ENCODE assay signal across 1 cellular context in the genomic region with DNA sequence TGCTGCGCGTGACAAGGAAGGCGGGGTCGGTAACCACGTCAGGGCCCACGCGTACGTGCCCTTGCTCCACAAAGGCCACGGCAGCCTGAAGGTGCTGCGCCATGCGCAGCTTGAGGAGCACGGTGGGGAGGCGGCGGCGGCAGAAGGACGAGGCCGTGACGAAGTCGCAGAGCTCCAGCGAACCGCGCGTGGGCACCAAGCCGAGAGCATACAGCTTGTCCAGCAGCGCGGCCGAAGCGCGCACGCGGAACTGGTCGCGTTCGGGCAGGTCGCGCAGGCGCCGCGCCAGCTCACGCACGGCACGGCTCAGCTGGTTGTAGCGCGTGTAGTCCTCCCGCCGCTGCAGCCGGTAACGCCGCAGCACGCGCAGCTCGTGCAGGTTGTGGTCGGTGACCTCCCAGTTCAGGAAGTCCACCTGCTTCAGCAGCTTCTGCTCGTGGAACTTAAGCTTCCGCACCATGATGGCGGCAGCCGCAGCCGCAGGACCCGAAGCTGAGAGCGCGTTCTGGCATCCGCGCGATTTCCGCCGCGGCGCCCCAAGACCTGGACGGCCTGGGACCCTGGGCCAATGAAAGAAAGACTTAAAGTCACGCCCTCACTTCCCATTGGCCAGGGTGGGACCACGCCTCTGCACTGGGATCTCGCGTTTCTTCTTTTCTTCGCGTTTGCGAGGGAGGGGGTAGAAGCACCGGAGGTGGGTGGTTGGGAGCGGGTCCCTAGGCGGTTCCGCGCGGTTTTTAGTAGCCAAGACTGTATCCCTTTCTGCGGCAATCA.
TF ChIP-seq lines count a peak whose summit lies in the region.

A gene with protein sequence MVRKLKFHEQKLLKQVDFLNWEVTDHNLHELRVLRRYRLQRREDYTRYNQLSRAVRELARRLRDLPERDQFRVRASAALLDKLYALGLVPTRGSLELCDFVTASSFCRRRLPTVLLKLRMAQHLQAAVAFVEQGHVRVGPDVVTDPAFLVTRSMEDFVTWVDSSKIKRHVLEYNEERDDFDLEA (minus strand): TSS at position 516 of the 774 bp plus-strand sequence. CDS start 56 bp downstream, at position 460.

TF ChIP-seq in HepG2, 621 proteins besides CTCF, POLR2A, EP300 and RAD21 (continued from another document and continues in another):
- TF ChIP-seq ZNF101 (CRISPR knock-in tag; IDR thresholded peaks at IDR 0.05; ENCODE audit: borderline replicate concordance, low read depth) (no peak; the same call in 1 of the 2 replicates), NCOA5 (CRISPR knock-in tag; IDR thresholded peaks at IDR 0.05) (no peak), ZBTB42 (CRISPR knock-in tag; IDR thresholded peaks at IDR 0.05) (0 out of 2 replicates have a peak, but pooled peaks have one; percentile 80), HNRNPH1 (optimal IDR thresholded peaks at IDR 0.05; ENCODE audit: low read depth, low read length) (peak; percentile 95), ZZZ3 (CRISPR knock-in tag; IDR thresholded peaks at IDR 0.05; ENCODE audit: borderline replicate concordance) (peak; percentile 26; the same call in 1 of the 2 replicates), MXI1 (IDR thresholded peaks at IDR 0.05; ENCODE audit: borderline replicate concordance, low read depth, low read length) (peak; percentile 86; the same call in 2 of the 3 replicates), ZNF556 (CRISPR knock-in tag; IDR thresholded peaks at IDR 0.05; ENCODE audit: borderline replicate concordance) (peak; percentile 96), ZNF225 (CRISPR knock-in tag; IDR thresholded peaks at IDR 0.05) (peak; percentile 78; the same call in 1 of the 2 replicates), ATF1 (CRISPR knock-in tag; IDR thresholded peaks at IDR 0.05) (peak; percentile 57; the same call in 1 of the 2 replicates), ZNF567 (CRISPR knock-in tag; IDR thresholded peaks at IDR 0.05; ENCODE audit: borderline replicate concordance) (peak; percentile 91), ZSCAN30 (CRISPR knock-in tag; IDR thresholded peaks at IDR 0.05) (no peak), ZNF20 (CRISPR knock-in tag; IDR thresholded peaks at IDR 0.05) (no peak), NFIC (IDR thresholded peaks at IDR 0.05; ENCODE audit: low read length) (no peak; the same call in 1 of the 2 replicates), IKZF4 (CRISPR knock-in tag; IDR thresholded peaks at IDR 0.05; ENCODE audit: borderline replicate concordance, low read depth, not compliant biosample characterization) (peak; percentile 95), SMAD3 (CRISPR knock-in tag; IDR thresholded peaks at IDR 0.05) (peak; percentile 15; the same call in 1 of the 2 replicates), BHLHE40 (IDR thresholded peaks at IDR 0.05; ENCODE audit: low read length) (no peak), SIN3B (IDR thresholded peaks at IDR 0.05; ENCODE audit: low read length) (0 out of 2 replicates have a peak, but pooled peaks have one; percentile 26), ZEB1 (IDR thresholded peaks at IDR 0.05; ENCODE audit: insufficient replicate concordance, low read depth) (no peak), TEAD2 (CRISPR knock-in tag; IDR thresholded peaks at IDR 0.05) (no peak), PAX8 (CRISPR knock-in tag; IDR thresholded peaks at IDR 0.05; ENCODE audit: borderline replicate concordance) (peak; percentile 98; the same call in 1 of the 2 replicates), MIXL1 (CRISPR knock-in tag; IDR thresholded peaks at IDR 0.05) (no peak), ZNF317 (CRISPR knock-in tag; IDR thresholded peaks at IDR 0.05) (peak; percentile 17; the same call in 1 of the 2 replicates), ZNF841 (CRISPR knock-in tag; IDR thresholded peaks at IDR 0.05; ENCODE audit: borderline replicate concordance) (peak; percentile 54; the same call in 1 of the 2 replicates), SIX4 (CRISPR knock-in tag; IDR thresholded peaks at IDR 0.05) (no peak; the same call in 1 of the 2 replicates)
- TF ChIP-seq, protein P1, sequence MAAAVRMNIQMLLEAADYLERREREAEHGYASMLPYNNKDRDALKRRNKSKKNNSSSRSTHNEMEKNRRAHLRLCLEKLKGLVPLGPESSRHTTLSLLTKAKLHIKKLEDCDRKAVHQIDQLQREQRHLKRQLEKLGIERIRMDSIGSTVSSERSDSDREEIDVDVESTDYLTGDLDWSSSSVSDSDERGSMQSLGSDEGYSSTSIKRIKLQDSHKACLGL (CRISPR knock-in tag; IDR thresholded peaks at IDR 0.05): peak; percentile 92
- TF ChIP-seq, protein P2, sequence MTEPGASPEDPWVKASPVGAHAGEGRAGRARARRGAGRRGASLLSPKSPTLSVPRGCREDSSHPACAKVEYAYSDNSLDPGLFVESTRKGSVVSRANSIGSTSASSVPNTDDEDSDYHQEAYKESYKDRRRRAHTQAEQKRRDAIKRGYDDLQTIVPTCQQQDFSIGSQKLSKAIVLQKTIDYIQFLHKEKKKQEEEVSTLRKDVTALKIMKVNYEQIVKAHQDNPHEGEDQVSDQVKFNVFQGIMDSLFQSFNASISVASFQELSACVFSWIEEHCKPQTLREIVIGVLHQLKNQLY (CRISPR knock-in tag; IDR thresholded peaks at IDR 0.05): 0 out of 2 replicates have a peak, but pooled peaks have one; percentile 23
- TF ChIP-seq, protein P3, sequence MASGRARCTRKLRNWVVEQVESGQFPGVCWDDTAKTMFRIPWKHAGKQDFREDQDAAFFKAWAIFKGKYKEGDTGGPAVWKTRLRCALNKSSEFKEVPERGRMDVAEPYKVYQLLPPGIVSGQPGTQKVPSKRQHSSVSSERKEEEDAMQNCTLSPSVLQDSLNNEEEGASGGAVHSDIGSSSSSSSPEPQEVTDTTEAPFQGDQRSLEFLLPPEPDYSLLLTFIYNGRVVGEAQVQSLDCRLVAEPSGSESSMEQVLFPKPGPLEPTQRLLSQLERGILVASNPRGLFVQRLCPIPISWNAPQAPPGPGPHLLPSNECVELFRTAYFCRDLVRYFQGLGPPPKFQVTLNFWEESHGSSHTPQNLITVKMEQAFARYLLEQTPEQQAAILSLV (CRISPR knock-in tag; IDR thresholded peaks at IDR 0.05; ENCODE audit: borderline replicate concordance): peak; percentile 95; the same call in 1 of the 2 replicates
- TF ChIP-seq, protein P4, sequence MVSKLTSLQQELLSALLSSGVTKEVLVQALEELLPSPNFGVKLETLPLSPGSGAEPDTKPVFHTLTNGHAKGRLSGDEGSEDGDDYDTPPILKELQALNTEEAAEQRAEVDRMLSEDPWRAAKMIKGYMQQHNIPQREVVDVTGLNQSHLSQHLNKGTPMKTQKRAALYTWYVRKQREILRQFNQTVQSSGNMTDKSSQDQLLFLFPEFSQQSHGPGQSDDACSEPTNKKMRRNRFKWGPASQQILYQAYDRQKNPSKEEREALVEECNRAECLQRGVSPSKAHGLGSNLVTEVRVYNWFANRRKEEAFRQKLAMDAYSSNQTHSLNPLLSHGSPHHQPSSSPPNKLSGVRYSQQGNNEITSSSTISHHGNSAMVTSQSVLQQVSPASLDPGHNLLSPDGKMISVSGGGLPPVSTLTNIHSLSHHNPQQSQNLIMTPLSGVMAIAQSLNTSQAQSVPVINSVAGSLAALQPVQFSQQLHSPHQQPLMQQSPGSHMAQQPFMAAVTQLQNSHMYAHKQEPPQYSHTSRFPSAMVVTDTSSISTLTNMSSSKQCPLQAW (CRISPR knock-in tag; IDR thresholded peaks at IDR 0.05): 0 out of 2 replicates have a peak, but pooled peaks have one; percentile 55
- TF ChIP-seq, protein P5, sequence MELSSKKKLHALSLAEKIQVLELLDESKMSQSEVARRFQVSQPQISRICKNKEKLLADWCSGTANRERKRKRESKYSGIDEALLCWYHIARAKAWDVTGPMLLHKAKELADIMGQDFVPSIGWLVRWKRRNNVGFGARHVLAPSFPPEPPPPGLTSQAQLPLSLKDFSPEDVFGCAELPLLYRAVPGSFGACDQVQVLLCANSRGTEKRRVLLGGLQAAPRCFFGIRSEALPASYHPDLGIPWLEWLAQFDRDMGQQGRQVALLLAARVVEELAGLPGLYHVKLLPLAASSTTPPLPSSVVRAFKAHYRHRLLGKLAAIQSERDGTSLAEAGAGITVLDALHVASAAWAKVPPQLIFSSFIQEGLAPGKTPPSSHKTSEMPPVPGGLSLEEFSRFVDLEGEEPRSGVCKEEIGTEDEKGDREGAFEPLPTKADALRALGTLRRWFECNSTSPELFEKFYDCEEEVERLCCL (CRISPR knock-in tag; IDR thresholded peaks at IDR 0.05; ENCODE audit: borderline replicate concordance): peak; percentile 77; the same call in 1 of the 2 replicates
- TF ChIP-seq, protein P6, sequence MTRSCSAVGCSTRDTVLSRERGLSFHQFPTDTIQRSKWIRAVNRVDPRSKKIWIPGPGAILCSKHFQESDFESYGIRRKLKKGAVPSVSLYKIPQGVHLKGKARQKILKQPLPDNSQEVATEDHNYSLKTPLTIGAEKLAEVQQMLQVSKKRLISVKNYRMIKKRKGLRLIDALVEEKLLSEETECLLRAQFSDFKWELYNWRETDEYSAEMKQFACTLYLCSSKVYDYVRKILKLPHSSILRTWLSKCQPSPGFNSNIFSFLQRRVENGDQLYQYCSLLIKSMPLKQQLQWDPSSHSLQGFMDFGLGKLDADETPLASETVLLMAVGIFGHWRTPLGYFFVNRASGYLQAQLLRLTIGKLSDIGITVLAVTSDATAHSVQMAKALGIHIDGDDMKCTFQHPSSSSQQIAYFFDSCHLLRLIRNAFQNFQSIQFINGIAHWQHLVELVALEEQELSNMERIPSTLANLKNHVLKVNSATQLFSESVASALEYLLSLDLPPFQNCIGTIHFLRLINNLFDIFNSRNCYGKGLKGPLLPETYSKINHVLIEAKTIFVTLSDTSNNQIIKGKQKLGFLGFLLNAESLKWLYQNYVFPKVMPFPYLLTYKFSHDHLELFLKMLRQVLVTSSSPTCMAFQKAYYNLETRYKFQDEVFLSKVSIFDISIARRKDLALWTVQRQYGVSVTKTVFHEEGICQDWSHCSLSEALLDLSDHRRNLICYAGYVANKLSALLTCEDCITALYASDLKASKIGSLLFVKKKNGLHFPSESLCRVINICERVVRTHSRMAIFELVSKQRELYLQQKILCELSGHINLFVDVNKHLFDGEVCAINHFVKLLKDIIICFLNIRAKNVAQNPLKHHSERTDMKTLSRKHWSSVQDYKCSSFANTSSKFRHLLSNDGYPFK (CRISPR knock-in tag; IDR thresholded peaks at IDR 0.05; ENCODE audit: borderline replicate concordance): peak; percentile 94
- TF ChIP-seq, protein P7, sequence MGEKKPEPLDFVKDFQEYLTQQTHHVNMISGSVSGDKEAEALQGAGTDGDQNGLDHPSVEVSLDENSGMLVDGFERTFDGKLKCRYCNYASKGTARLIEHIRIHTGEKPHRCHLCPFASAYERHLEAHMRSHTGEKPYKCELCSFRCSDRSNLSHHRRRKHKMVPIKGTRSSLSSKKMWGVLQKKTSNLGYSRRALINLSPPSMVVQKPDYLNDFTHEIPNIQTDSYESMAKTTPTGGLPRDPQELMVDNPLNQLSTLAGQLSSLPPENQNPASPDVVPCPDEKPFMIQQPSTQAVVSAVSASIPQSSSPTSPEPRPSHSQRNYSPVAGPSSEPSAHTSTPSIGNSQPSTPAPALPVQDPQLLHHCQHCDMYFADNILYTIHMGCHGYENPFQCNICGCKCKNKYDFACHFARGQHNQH (CRISPR knock-in tag; IDR thresholded peaks at IDR 0.05): peak; percentile 88
- TF ChIP-seq, protein P8, sequence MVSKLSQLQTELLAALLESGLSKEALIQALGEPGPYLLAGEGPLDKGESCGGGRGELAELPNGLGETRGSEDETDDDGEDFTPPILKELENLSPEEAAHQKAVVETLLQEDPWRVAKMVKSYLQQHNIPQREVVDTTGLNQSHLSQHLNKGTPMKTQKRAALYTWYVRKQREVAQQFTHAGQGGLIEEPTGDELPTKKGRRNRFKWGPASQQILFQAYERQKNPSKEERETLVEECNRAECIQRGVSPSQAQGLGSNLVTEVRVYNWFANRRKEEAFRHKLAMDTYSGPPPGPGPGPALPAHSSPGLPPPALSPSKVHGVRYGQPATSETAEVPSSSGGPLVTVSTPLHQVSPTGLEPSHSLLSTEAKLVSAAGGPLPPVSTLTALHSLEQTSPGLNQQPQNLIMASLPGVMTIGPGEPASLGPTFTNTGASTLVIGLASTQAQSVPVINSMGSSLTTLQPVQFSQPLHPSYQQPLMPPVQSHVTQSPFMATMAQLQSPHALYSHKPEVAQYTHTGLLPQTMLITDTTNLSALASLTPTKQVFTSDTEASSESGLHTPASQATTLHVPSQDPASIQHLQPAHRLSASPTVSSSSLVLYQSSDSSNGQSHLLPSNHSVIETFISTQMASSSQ (IDR thresholded peaks at IDR 0.05; ENCODE audit: low read depth): no peak
- TF ChIP-seq, protein P8 (CRISPR knock-in tag; IDR thresholded peaks at IDR 0.05; ENCODE audit: borderline replicate concordance): peak; percentile 69; the same call in 1 of the 2 replicates
- TF ChIP-seq, protein P9, sequence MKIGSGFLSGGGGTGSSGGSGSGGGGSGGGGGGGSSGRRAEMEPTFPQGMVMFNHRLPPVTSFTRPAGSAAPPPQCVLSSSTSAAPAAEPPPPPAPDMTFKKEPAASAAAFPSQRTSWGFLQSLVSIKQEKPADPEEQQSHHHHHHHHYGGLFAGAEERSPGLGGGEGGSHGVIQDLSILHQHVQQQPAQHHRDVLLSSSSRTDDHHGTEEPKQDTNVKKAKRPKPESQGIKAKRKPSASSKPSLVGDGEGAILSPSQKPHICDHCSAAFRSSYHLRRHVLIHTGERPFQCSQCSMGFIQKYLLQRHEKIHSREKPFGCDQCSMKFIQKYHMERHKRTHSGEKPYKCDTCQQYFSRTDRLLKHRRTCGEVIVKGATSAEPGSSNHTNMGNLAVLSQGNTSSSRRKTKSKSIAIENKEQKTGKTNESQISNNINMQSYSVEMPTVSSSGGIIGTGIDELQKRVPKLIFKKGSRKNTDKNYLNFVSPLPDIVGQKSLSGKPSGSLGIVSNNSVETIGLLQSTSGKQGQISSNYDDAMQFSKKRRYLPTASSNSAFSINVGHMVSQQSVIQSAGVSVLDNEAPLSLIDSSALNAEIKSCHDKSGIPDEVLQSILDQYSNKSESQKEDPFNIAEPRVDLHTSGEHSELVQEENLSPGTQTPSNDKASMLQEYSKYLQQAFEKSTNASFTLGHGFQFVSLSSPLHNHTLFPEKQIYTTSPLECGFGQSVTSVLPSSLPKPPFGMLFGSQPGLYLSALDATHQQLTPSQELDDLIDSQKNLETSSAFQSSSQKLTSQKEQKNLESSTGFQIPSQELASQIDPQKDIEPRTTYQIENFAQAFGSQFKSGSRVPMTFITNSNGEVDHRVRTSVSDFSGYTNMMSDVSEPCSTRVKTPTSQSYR (CRISPR knock-in tag; IDR thresholded peaks at IDR 0.05; ENCODE audit: borderline replicate concordance): peak; percentile 16; the same call in 1 of the 2 replicates
- TF ChIP-seq, protein P10, sequence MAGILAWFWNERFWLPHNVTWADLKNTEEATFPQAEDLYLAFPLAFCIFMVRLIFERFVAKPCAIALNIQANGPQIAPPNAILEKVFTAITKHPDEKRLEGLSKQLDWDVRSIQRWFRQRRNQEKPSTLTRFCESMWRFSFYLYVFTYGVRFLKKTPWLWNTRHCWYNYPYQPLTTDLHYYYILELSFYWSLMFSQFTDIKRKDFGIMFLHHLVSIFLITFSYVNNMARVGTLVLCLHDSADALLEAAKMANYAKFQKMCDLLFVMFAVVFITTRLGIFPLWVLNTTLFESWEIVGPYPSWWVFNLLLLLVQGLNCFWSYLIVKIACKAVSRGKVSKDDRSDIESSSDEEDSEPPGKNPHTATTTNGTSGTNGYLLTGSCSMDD (CRISPR knock-in tag; IDR thresholded peaks at IDR 0.05): no peak; the same call in 1 of the 2 replicates
